ENCODE assay signal across 16 cellular contexts in genomic region chr3:177179281-177180067, GRCh38. TPM values are rescaled to one million over a fixed set of nuclear protein-coding genes. Genes with fewer than 3 reads are reported as not detected.
A peak's percentile ranks its signal among the peaks of the same experiment; 100 is the strongest.
DNase-seq lines count a peak whose midpoint lies in the region; ATAC-seq and TF ChIP-seq lines count a peak whose summit lies in the region.
"Had no signal": no experiment of that assay in that cellular context is flagged by ENCODE, and none has a peak within 500 bp of the region (broad histone marks: within the 10 kb centered on the region; RNA-seq: fewer than 3 reads in every experiment).

No MANE protein-coding gene starts in this region.

- H3K56ac ChIP-seq in IMR-90 (ENCODE audit: extremely low read depth, insufficient read depth, low read length) = no peak overlapping the region

- no peak overlapping the region for H2BK15ac ChIP-seq in IMR-90 (ENCODE audit: low read depth, low read length)

- no peaks in the 10 kb centered on the region for H3K27me3 Mint-ChIP-seq in activated T-helper 17 cell treated with anti-CD3 and anti-CD28 coated beads, Interleukin-2, amount 50 U/mL, for 72 hours

- H3K4me1 Mint-ChIP-seq in activated T-helper 17 cell treated with anti-CD3 and anti-CD28 coated beads, Interleukin-2, amount 50 U/mL, for 72 hours = peaks cover 41% of the 10 kb centered on the region

- peaks cover 2% of the 10 kb centered on the region; the same call in 1 of the 2 replicates for H3K36me3 ChIP-seq in IMR-90 (ENCODE audit: control insufficient read depth, insufficient read depth, low read length)
- H3K36me3 ChIP-seq in tibial nerve = no peaks in the 10 kb centered on the region
- H3K36me3 ChIP-seq: BE2C had no signal

- in situ Hi-C loops in IMR-90 (cut with MboI; ENCODE audit: low sequenced_read_pairs) = loop anchor here (10.0 kb wide), 1 partner anchor 1145 kb away; no protein-coding TSS in a partner anchor

- H4K20me1 ChIP-seq in IMR-90 (ENCODE audit: insufficient read depth, low read length) = peaks cover 86% of the 10 kb centered on the region

- H3K4ac ChIP-seq in IMR-90 (ENCODE audit: low read depth, low read length) = no peak overlapping the region

- H3K79me1 ChIP-seq in IMR-90 (ENCODE audit: low read depth in 1 of 2, low read length in 2 of 2) = peaks cover 9 to 51% of the 10 kb centered on the region in 2 experiments

- H3K9me1 ChIP-seq in IMR-90 (ENCODE audit: insufficient read depth, low read length) = peaks cover 10% of the 10 kb centered on the region

- H3K9me3 ChIP-seq in IMR-90 (ENCODE audit: control insufficient read depth, insufficient read depth, low read length) = no peaks in the 10 kb centered on the region
- no peaks in the 10 kb centered on the region for H3K9me3 ChIP-seq in tibial nerve
- H3K9me3 ChIP-seq: BE2C had no signal

- DNase-seq in IMR-90 (no peak), left colon (no peak), tibial nerve (ENCODE audit: low spot score in 2 of 2) (no peak)
- DNase-seq: activated CD4-positive, alpha-beta T cell treated with anti-CD3 and anti-CD28 coated beads, Interleukin-2, amount 50 U/mL, for 1 hour; activated naive CD4-positive, alpha-beta T cell treated with anti-CD3 and anti-CD28 coated beads for 36 hours; BE2C; GDM1; midbrain; NCI-H1436; NCI-H774 had no signal

- no peak overlapping the region for H2AK9ac ChIP-seq in IMR-90 (replicated peaks; ENCODE audit: low read depth, low read length, poor library complexity)

- no peak overlapping the region for H4K8ac ChIP-seq in IMR-90 (ENCODE audit: low read depth in 2 of 2, low read length in 2 of 2)

- H4K5ac ChIP-seq in IMR-90 (ENCODE audit: low read depth, low read length) = no peak overlapping the region

- no peak overlapping the region for H2AK5ac ChIP-seq in IMR-90 (ENCODE audit: low read depth, low read length)

- H2BK5ac ChIP-seq in IMR-90 (ENCODE audit: low read depth, low read length, poor library complexity, severe bottlenecking) = no peak overlapping the region

- no peak for TF ChIP-seq EP300 in tibial nerve (IDR thresholded peaks at IDR 0.05)

- 100% methylated on average over 2 of the region's 10 CpGs; no CpG with 5 or more reads in 1 of the 2 experiments for WGBS in IMR-90 (ENCODE audit: extremely low coverage in 2 of 2, insufficient read length in 1 of 2), 2 experiments
- 84 to 89% methylated on average over 10 of the region's 10 CpGs for WGBS in tibial nerve, 2 donors

- H3K4me2 ChIP-seq in IMR-90 (ENCODE audit: low read depth, low read length) = no peak overlapping the region

- H2BK20ac ChIP-seq in IMR-90 (ENCODE audit: low read depth, low read length) = no peak overlapping the region

- H3K4me3 Mint-ChIP-seq in activated T-helper 17 cell treated with anti-CD3 and anti-CD28 coated beads, Interleukin-2, amount 50 U/mL, for 72 hours = peak overlapping the region; percentile 18
- H3K4me3 Mint-ChIP-seq: activated naive CD4-positive, alpha-beta T cell treated with anti-CD3 and anti-CD28 coated beads for 36 hours had no signal

- no peak overlapping the region for H2AFZ ChIP-seq in IMR-90 (replicated peaks; ENCODE audit: low read length, poor library complexity)

- no peak for TF ChIP-seq POLR2A in IMR-90 (IDR thresholded peaks at IDR 0.05; ENCODE audit: low read depth, low read length)
- no peak for TF ChIP-seq POLR2A in tibial nerve (IDR thresholded peaks at IDR 0.05)

- CTCF ChIA-PET in IMR-90 (lab: Yijun Ruan, JAX) = interaction anchor here (0.6 kb wide), 1 partner anchor 523 kb away, joined by 3 read pairs; no protein-coding TSS in a partner anchor

- H3K9ac ChIP-seq in IMR-90 (ENCODE audit: low read depth, low read length) = no peak overlapping the region

- H3K36me3 Mint-ChIP-seq in activated T-helper 17 cell treated with anti-CD3 and anti-CD28 coated beads, Interleukin-2, amount 50 U/mL, for 72 hours (ENCODE audit: low read depth) = peaks cover 24% of the 10 kb centered on the region

- intact Hi-C loops in IMR-90 (cut with micrococcal nuclease) = no loop called here
- intact Hi-C loops in left colon (cut with DNase I, micrococcal nuclease) = no loop called here

- no peak for TF ChIP-seq CTCF in C4-2B (conservative IDR thresholded peaks at IDR 0.05)
- TF ChIP-seq CTCF in IMR-90 (conservative IDR thresholded peaks at IDR 0.05; ENCODE audit: low read depth, low read length) = no peak
- no peak for TF ChIP-seq CTCF in tibial nerve (IDR thresholded peaks at IDR 0.05)

- 0 out of 2 replicates have a peak overlapping the region, but pooled peaks have one; percentile 11 for H3K23ac ChIP-seq in IMR-90 (ENCODE audit: low read depth, low read length)

- H3K27ac ChIP-seq in C4-2B = peak overlapping the region; percentile 41
- no peak overlapping the region for H3K27ac ChIP-seq in IMR-90 (ENCODE audit: insufficient read depth, low read length)
- no peak overlapping the region for H3K27ac ChIP-seq in tibial nerve
- H3K27ac ChIP-seq: SK-N-MC had no signal

- no TSS peak for BruUV-seq in IMR-90 (replicated peaks; lab: Mats Ljungman, UMichigan)

- no peaks in the 10 kb centered on the region for H3K9me3 Mint-ChIP-seq in activated T-helper 17 cell treated with anti-CD3 and anti-CD28 coated beads, Interleukin-2, amount 50 U/mL, for 72 hours

- TF ChIP-seq RAD21 in IMR-90 (IDR thresholded peaks at IDR 0.05; ENCODE audit: low read length) = no peak

- no peak overlapping the region for H3K4me3 ChIP-seq in IMR-90 (ENCODE audit: insufficient read depth, low read depth, low read length)
- H3K4me3 ChIP-seq in tibial nerve = no peak overlapping the region
- H3K4me3 ChIP-seq: SK-N-MC had no signal

- peaks cover 4% of the 10 kb centered on the region; the same call in 1 of the 2 replicates for H3K4me1 ChIP-seq in IMR-90 (ENCODE audit: control insufficient read depth, insufficient read depth, low read length)
- H3K4me1 ChIP-seq in tibial nerve = peaks cover 0 to 43% (median 10%) of the 10 kb centered on the region in 4 donors
- H3K4me1 ChIP-seq: BE2C had no signal

- no peak overlapping the region for H2BK120ac ChIP-seq in IMR-90 (ENCODE audit: low read depth, low read length)

- dilution Hi-C loops in IMR-90 (cut with HindIII; ENCODE audit: low sequenced_read_pairs, unreplicated experiment) = no loop called here

- ATAC-seq in IMR-90 (ENCODE audit: low read depth) = no peak
- peak; percentile 37 for ATAC-seq in activated T-helper 17 cell treated with anti-CD3 and anti-CD28 coated beads, Interleukin-2, amount 50 U/mL, for 72 hours (replicated peaks)
- ATAC-seq in left colon = peak; percentile 25
- ATAC-seq in HG03159 (IDR thresholded peaks at IDR 0.05; ENCODE audit: unreplicated experiment) = no peak
- no peak for ATAC-seq in HG03571 (IDR thresholded peaks at IDR 0.05; ENCODE audit: unreplicated experiment)
- ATAC-seq in GM19397 (IDR thresholded peaks at IDR 0.05; ENCODE audit: unreplicated experiment) = no peak

- no peak overlapping the region for H4K91ac ChIP-seq in IMR-90 (ENCODE audit: insufficient read depth, low read depth, low read length)

- H3K27ac Mint-ChIP-seq in activated T-helper 17 cell treated with anti-CD3 and anti-CD28 coated beads, Interleukin-2, amount 50 U/mL, for 72 hours = no peak overlapping the region
- H3K27ac Mint-ChIP-seq: activated naive CD4-positive, alpha-beta T cell treated with anti-CD3 and anti-CD28 coated beads for 36 hours had no signal

- POLR2A ChIA-PET in IMR-90 (lab: Charles Lee; ENCODE audit: unreplicated experiment) = no interaction called here

- 0 out of 2 replicates have a peak overlapping the region, but pooled peaks have one; percentile 6 for H3K14ac ChIP-seq in IMR-90 (replicated peaks; ENCODE audit: low read depth, low read length)

- H3K27me3 ChIP-seq in IMR-90 (ENCODE audit: control insufficient read depth, insufficient read depth, low read length) (no peaks in the 10 kb centered on the region), tibial nerve (no peaks in the 10 kb centered on the region)
- H3K27me3 ChIP-seq: BE2C had no signal

- no peak overlapping the region for H3K18ac ChIP-seq in IMR-90 (ENCODE audit: low read depth, low read length)

TF ChIP-seq in IMR-90, 13 proteins besides CTCF, POLR2A, EP300 and RAD21:
- TF ChIP-seq MAFK (IDR thresholded peaks at IDR 0.05; ENCODE audit: low read depth, low read length) (no peak), ELK1 (IDR thresholded peaks at IDR 0.05; ENCODE audit: borderline replicate concordance, low read depth, low read length) (no peak), CHD1 (IDR thresholded peaks at IDR 0.05; ENCODE audit: low read depth, low read length) (no peak), NFE2L2 (IDR thresholded peaks at IDR 0.05; ENCODE audit: low read depth, low read length) (no peak), SMC3 (IDR thresholded peaks at IDR 0.05; ENCODE audit: low read depth, low read length) (no peak), CEBPB (IDR thresholded peaks at IDR 0.05; ENCODE audit: low read depth, low read length) (no peak), RFX5 (IDR thresholded peaks at IDR 0.05; ENCODE audit: low read depth, low read length) (no peak), FOS (IDR thresholded peaks at IDR 0.05; ENCODE audit: low read depth, low read length) (no peak), RCOR1 (IDR thresholded peaks at IDR 0.05; ENCODE audit: insufficient replicate concordance, low read length) (no peak), MAZ (IDR thresholded peaks at IDR 0.05; ENCODE audit: borderline replicate concordance, low read depth, low read length) (no peak), USF2 (IDR thresholded peaks at IDR 0.05; ENCODE audit: low read depth, low read length) (no peak)
TF ChIP-seq in IMR-90: peak in this region for 0.

RNA-seq across cellular contexts. Expression of gene TBL1XR1, which starts 17.8 kb away (rescaled TPM):
- total RNA-seq in IMR-90 (2012; rRNA removed) (170 and 181 TPM in 2 replicates), left colon (100 to 1,000 TPM; 165 to 186 TPM), tibial nerve (10 to 100 TPM; 57.1 to 66.3 (median 62.8) TPM)
- polyA plus RNA-seq in IMR-90 (2012; rRNA removed) = 25.2 and 29.3 TPM in 2 replicates
- 6.6 and 8.7 TPM in 2 replicates for polyA plus RNA-seq in IMR-90 (2012; cell fraction: cytosol; rRNA removed)
- polyA plus RNA-seq in IMR-90 (2012; cell fraction: nucleus; rRNA removed; ENCODE audit: low replicate concordance) = 7.5 and 56.1 TPM in 2 replicates
- 100 to 1,000 TPM; 131 to 180 TPM for total RNA-seq in activated T-helper 17 cell treated with anti-CD3 and anti-CD28 coated beads, Interleukin-2, amount 50 U/mL, for 72 hours

Comparison
In these comparisons a context has a peak if more than half of its experiments do, and no peak if none do; other contexts are left out.
1. ATAC-seq: peak in activated T-helper 17 cell treated with anti-CD3 and anti-CD28 coated beads, Interleukin-2, amount 50 U/mL, for 72 hours (single experiment) and left colon (single experiment); none in IMR-90 (single experiment), HG03159 (single experiment), HG03571 (single experiment) and GM19397 (single experiment).